1 cellular context compared by ENCODE assay signal in genomic region chr6:30915591-30915946, GRCh38.
TF ChIP-seq lines count a peak whose summit lies in the region.

No MANE protein-coding gene starts in this region.

TF ChIP-seq in GM12878, 131 proteins besides CTCF, POLR2A, EP300 and RAD21:
- TF ChIP-seq BCL3 (IDR thresholded peaks at IDR 0.05; ENCODE audit: borderline replicate concordance, insufficient read depth, low read depth, low read length, poor library complexity, severe bottlenecking) (no peak), NRF1 (conservative IDR thresholded peaks at IDR 0.05; ENCODE audit: low read depth, low read length) (no peak), REST (IDR thresholded peaks at IDR 0.05; ENCODE audit: low read depth, low read length) (no peak), KAT2A (conservative IDR thresholded peaks at IDR 0.05; ENCODE audit: control insufficient read depth, low read depth, low read length) (no peak), FOXK2 (IDR thresholded peaks at IDR 0.05) (no peak), NR2F1 (conservative IDR thresholded peaks at IDR 0.05) (0 out of 2 replicates have a peak, but pooled peaks have one; percentile 9), HSF1 (IDR thresholded peaks at IDR 0.05; ENCODE audit: low read depth, low read length) (no peak), MAX (IDR thresholded peaks at IDR 0.05; ENCODE audit: low read depth, low read length) (no peak), CEBPZ (IDR thresholded peaks at IDR 0.05; ENCODE audit: low read depth, low read length) (no peak), CREB1 (IDR thresholded peaks at IDR 0.05; ENCODE audit: low read depth) (no peak), PML (IDR thresholded peaks at IDR 0.05; ENCODE audit: low read length) (no peak), IKZF2 (IDR thresholded peaks at IDR 0.05) (no peak; a peak in 1 of 4 replicates), ZNF384 (IDR thresholded peaks at IDR 0.05; ENCODE audit: borderline replicate concordance, low read depth, low read length) (peak; percentile 70; the same call in 1 of the 2 replicates), GABPA (IDR thresholded peaks at IDR 0.05; ENCODE audit: low read depth) (no peak), BACH1 (IDR thresholded peaks at IDR 0.05; ENCODE audit: borderline replicate concordance) (no peak), YY1 (IDR thresholded peaks at IDR 0.05; ENCODE audit: low read depth, low read length) (0 out of 2 replicates have a peak, but pooled peaks have one; percentile 23), SMC3 (IDR thresholded peaks at IDR 0.05; ENCODE audit: borderline replicate concordance, low read length) (peak; percentile 78), SRF (IDR thresholded peaks at IDR 0.05; ENCODE audit: low read depth in 2 of 2, low read length in 2 of 2) (no peak), NR2C1 (IDR thresholded peaks at IDR 0.05) (no peak)
